24 cellular contexts compared by ENCODE assay signal in genomic region chr2:217023611-217024010, GRCh38.
"Had no signal": no experiment of that assay in that cellular context is flagged by ENCODE, and none has a peak within 500 bp of the region (broad histone marks: within the 10 kb centered on the region; RNA-seq: fewer than 3 reads in every experiment).

No MANE protein-coding gene starts in this region.

- H3K4me1 ChIP-seq: left ventricle myocardium inferior, pancreas, prostate gland, stomach, testis, thyroid gland, transverse colon, upper lobe of left lung, vagina had no signal

- H3K9me3 ChIP-seq: prostate gland, stomach, testis, thyroid gland, upper lobe of left lung, vagina had no signal

- H3K36me3 ChIP-seq: left ventricle myocardium inferior, pancreas, prostate gland, stomach, thyroid gland, transverse colon, upper lobe of left lung, vagina had no signal

- DNase-seq: hippocampal formation; left ventricle myocardium inferior; naive thymus-derived CD8-positive, alpha-beta T cell; nucleus accumbens; pancreas; posterior cingulate gyrus; retina; right cardiac atrium; stimulated activated CD4-positive, alpha-beta T cell treated with anti-CD3 and anti-CD28 coated beads, Interleukin-12 subunit alpha, Interleukin-12 subunit beta, amount 100 ng/mL, for 4 hours; stimulated activated CD4-positive, alpha-beta T cell treated with anti-CD3 and anti-CD28 coated beads, Interleukin-15, amount 100 ng/mL, for 24 hours; stimulated activated CD4-positive, alpha-beta T cell treated with anti-CD3 and anti-CD28 coated beads, Interleukin-2, amount 100 ng/mL, for 24 hours; stimulated activated CD4-positive, alpha-beta T cell treated with anti-CD3 and anti-CD28 coated beads, Interleukin-4, amount 100 ng/mL, for 1 hour; stimulated activated naive B cell treated with anti-CD40 and anti-IgM and Interleukin-4, amounts not matched to agents 10 μg/mL and 1 μg/mL and 100 μg/mL, for 72 hours; stimulated activated naive CD8-positive, alpha-beta T cell treated with anti-CD3 and anti-CD28 coated beads, Interleukin-15, Interleukin-2, amounts not matched to agents 100 U/mL and 50 U/mL, for 24 hours; stomach; testis; thyroid gland; transverse colon; upper lobe of left lung had no signal

- FAIRE-seq: pancreas had no signal

- H3K27ac ChIP-seq: left ventricle myocardium inferior, pancreas, prostate gland, skin epidermis, stomach, testis, thyroid gland, transverse colon, upper lobe of left lung, vagina had no signal

- H3K4me3 ChIP-seq: left ventricle myocardium inferior, lung, pancreas, prostate gland, skin epidermis, stomach, testis, thyroid gland, transverse colon, upper lobe of left lung, vagina had no signal

- ATAC-seq: naive thymus-derived CD8-positive, alpha-beta T cell; pancreas; right cardiac atrium; sciatic nerve; stimulated activated naive B cell treated with anti-CD40 and anti-IgM and Interleukin-4, amounts not matched to agents 10 μg/mL and 1 μg/mL and 100 μg/mL, for 72 hours; stimulated activated naive CD8-positive, alpha-beta T cell treated with anti-CD3 and anti-CD28 coated beads, Interleukin-15, Interleukin-2, amounts not matched to agents 100 U/mL and 50 U/mL, for 24 hours had no signal

- H3K27me3 ChIP-seq: pancreas, stomach, testis, thyroid gland, transverse colon, upper lobe of left lung, vagina had no signal
